ENCODE assay signal across 1 cellular context in genomic region chr1:7902478-7903084, GRCh38.
TF ChIP-seq lines count a peak whose summit lies in the region.

No MANE protein-coding gene starts in this region.

TF ChIP-seq in HepG2, 621 proteins besides CTCF, POLR2A, EP300 and RAD21 (continued from another document and continues in another):
- no peak for TF ChIP-seq ZNF318 (CRISPR knock-in tag; IDR thresholded peaks at IDR 0.05)
- no peak for TF ChIP-seq ZNF44 (CRISPR knock-in tag; IDR thresholded peaks at IDR 0.05)
- TF ChIP-seq DMTF1 (CRISPR knock-in tag; IDR thresholded peaks at IDR 0.05) = no peak
- TF ChIP-seq, protein P1, sequence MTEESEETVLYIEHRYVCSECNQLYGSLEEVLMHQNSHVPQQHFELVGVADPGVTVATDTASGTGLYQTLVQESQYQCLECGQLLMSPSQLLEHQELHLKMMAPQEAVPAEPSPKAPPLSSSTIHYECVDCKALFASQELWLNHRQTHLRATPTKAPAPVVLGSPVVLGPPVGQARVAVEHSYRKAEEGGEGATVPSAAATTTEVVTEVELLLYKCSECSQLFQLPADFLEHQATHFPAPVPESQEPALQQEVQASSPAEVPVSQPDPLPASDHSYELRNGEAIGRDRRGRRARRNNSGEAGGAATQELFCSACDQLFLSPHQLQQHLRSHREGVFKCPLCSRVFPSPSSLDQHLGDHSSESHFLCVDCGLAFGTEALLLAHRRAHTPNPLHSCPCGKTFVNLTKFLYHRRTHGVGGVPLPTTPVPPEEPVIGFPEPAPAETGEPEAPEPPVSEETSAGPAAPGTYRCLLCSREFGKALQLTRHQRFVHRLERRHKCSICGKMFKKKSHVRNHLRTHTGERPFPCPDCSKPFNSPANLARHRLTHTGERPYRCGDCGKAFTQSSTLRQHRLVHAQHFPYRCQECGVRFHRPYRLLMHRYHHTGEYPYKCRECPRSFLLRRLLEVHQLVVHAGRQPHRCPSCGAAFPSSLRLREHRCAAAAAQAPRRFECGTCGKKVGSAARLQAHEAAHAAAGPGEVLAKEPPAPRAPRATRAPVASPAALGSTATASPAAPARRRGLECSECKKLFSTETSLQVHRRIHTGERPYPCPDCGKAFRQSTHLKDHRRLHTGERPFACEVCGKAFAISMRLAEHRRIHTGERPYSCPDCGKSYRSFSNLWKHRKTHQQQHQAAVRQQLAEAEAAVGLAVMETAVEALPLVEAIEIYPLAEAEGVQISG (CRISPR knock-in tag; IDR thresholded peaks at IDR 0.05) = no peak
- no peak for TF ChIP-seq ZKSCAN5 (CRISPR knock-in tag; IDR thresholded peaks at IDR 0.05)
- no peak for TF ChIP-seq IKZF4 (CRISPR knock-in tag; IDR thresholded peaks at IDR 0.05; ENCODE audit: borderline replicate concordance, low read depth, not compliant biosample characterization)
- no peak for TF ChIP-seq ZFAT (CRISPR knock-in tag; conservative IDR thresholded peaks at IDR 0.05)
- TF ChIP-seq ZNF263 (CRISPR knock-in tag; IDR thresholded peaks at IDR 0.05) = peak; percentile 43; the same call in 1 of the 2 replicates
- TF ChIP-seq ZHX1 (CRISPR knock-in tag; IDR thresholded peaks at IDR 0.05; ENCODE audit: low read depth) = no peak
- no peak for TF ChIP-seq SNAI1 (CRISPR knock-in tag; IDR thresholded peaks at IDR 0.05; ENCODE audit: borderline replicate concordance)
- no peak for TF ChIP-seq ZNF672 (CRISPR knock-in tag; IDR thresholded peaks at IDR 0.05)
- TF ChIP-seq ZSCAN9 (CRISPR knock-in tag; IDR thresholded peaks at IDR 0.05; ENCODE audit: borderline replicate concordance) = no peak
- TF ChIP-seq, protein P2, sequence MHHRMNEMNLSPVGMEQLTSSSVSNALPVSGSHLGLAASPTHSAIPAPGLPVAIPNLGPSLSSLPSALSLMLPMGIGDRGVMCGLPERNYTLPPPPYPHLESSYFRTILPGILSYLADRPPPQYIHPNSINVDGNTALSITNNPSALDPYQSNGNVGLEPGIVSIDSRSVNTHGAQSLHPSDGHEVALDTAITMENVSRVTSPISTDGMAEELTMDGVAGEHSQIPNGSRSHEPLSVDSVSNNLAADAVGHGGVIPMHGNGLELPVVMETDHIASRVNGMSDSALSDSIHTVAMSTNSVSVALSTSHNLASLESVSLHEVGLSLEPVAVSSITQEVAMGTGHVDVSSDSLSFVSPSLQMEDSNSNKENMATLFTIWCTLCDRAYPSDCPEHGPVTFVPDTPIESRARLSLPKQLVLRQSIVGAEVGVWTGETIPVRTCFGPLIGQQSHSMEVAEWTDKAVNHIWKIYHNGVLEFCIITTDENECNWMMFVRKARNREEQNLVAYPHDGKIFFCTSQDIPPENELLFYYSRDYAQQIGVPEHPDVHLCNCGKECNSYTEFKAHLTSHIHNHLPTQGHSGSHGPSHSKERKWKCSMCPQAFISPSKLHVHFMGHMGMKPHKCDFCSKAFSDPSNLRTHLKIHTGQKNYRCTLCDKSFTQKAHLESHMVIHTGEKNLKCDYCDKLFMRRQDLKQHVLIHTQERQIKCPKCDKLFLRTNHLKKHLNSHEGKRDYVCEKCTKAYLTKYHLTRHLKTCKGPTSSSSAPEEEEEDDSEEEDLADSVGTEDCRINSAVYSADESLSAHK (CRISPR knock-in tag; IDR thresholded peaks at IDR 0.05; ENCODE audit: borderline replicate concordance) = no peak
- TF ChIP-seq, protein P3, sequence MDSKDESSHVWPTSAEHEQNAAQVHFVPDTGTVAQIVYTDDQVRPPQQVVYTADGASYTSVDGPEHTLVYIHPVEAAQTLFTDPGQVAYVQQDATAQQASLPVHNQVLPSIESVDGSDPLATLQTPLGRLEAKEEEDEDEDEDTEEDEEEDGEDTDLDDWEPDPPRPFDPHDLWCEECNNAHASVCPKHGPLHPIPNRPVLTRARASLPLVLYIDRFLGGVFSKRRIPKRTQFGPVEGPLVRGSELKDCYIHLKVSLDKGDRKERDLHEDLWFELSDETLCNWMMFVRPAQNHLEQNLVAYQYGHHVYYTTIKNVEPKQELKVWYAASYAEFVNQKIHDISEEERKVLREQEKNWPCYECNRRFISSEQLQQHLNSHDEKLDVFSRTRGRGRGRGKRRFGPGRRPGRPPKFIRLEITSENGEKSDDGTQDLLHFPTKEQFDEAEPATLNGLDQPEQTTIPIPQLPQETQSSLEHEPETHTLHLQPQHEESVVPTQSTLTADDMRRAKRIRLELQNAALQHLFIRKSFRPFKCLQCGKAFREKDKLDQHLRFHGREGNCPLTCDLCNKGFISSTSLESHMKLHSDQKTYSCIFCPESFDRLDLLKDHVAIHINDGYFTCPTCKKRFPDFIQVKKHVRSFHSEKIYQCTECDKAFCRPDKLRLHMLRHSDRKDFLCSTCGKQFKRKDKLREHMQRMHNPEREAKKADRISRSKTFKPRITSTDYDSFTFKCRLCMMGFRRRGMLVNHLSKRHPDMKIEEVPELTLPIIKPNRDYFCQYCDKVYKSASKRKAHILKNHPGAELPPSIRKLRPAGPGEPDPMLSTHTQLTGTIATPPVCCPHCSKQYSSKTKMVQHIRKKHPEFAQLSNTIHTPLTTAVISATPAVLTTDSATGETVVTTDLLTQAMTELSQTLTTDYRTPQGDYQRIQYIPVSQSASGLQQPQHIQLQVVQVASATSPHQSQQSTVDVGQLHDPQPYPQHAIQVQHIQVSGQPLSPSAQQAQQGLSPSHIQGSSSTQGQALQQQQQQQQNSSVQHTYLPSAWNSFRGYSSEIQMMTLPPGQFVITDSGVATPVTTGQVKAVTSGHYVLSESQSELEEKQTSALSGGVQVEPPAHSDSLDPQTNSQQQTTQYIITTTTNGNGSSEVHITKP (CRISPR knock-in tag; IDR thresholded peaks at IDR 0.05; ENCODE audit: low read depth) = no peak
- no peak for TF ChIP-seq MED8 (CRISPR knock-in tag; IDR thresholded peaks at IDR 0.05; ENCODE audit: insufficient replicate concordance)
- no peak for TF ChIP-seq ZNF260 (CRISPR knock-in tag; IDR thresholded peaks at IDR 0.05; ENCODE audit: borderline replicate concordance, low read depth)
- TF ChIP-seq ZNF660 (CRISPR knock-in tag; IDR thresholded peaks at IDR 0.05; ENCODE audit: borderline replicate concordance, low read depth) = no peak
- TF ChIP-seq ZNF20 (CRISPR knock-in tag; IDR thresholded peaks at IDR 0.05) = no peak
- no peak for TF ChIP-seq MAFK (conservative IDR thresholded peaks at IDR 0.05 in 1 of 2, IDR thresholded peaks at IDR 0.05 in 1 of 2; ENCODE audit: low read length in 2 of 2)
- TF ChIP-seq KDM2A (CRISPR knock-in tag; IDR thresholded peaks at IDR 0.05; ENCODE audit: borderline replicate concordance, low read depth) = peak; percentile 34; the same call in 1 of the 2 replicates
- no peak for TF ChIP-seq ZNF274 (CRISPR knock-in tag; IDR thresholded peaks at IDR 0.05)
- no peak for TF ChIP-seq ELF1 (CRISPR knock-in tag; IDR thresholded peaks at IDR 0.05)
- TF ChIP-seq, protein P4, sequence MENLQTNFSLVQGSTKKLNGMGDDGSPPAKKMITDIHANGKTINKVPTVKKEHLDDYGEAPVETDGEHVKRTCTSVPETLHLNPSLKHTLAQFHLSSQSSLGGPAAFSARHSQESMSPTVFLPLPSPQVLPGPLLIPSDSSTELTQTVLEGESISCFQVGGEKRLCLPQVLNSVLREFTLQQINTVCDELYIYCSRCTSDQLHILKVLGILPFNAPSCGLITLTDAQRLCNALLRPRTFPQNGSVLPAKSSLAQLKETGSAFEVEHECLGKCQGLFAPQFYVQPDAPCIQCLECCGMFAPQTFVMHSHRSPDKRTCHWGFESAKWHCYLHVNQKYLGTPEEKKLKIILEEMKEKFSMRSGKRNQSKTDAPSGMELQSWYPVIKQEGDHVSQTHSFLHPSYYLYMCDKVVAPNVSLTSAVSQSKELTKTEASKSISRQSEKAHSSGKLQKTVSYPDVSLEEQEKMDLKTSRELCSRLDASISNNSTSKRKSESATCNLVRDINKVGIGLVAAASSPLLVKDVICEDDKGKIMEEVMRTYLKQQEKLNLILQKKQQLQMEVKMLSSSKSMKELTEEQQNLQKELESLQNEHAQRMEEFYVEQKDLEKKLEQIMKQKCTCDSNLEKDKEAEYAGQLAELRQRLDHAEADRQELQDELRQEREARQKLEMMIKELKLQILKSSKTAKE (CRISPR knock-in tag; IDR thresholded peaks at IDR 0.05; ENCODE audit: borderline replicate concordance) = no peak
- TF ChIP-seq NFYC (CRISPR knock-in tag; IDR thresholded peaks at IDR 0.05) = no peak
